1 cellular context compared by ENCODE assay signal in genomic region chr5:136141561-136141960, GRCh38.
TF ChIP-seq lines count a peak whose summit lies in the region.

No MANE protein-coding gene starts in this region.

TF ChIP-seq in GM12878, 131 proteins besides CTCF, POLR2A, EP300 and RAD21 (continued from another document):
- TF ChIP-seq ZBTB40 (IDR thresholded peaks at IDR 0.05; ENCODE audit: borderline replicate concordance) (no peak), SPI1 (IDR thresholded peaks at IDR 0.05; ENCODE audit: borderline replicate concordance, insufficient read depth, low read depth, low read length) (no peak), GATAD2B (conservative IDR thresholded peaks at IDR 0.05; ENCODE audit: low read depth) (no peak), ZNF217 (IDR thresholded peaks at IDR 0.05) (peak; percentile 71; the same call in 1 of the 2 replicates), KLF5 (IDR thresholded peaks at IDR 0.05; ENCODE audit: partially characterized antibody) (no peak), RCOR1 (conservative IDR thresholded peaks at IDR 0.05; ENCODE audit: low read depth, low read length) (0 out of 2 replicates have a peak, but pooled peaks have one; percentile 32), ESRRA (IDR thresholded peaks at IDR 0.05; ENCODE audit: low read length) (no peak), GABPA (IDR thresholded peaks at IDR 0.05; ENCODE audit: low read depth) (0 out of 2 replicates have a peak, but pooled peaks have one; percentile 38), CHD1 (IDR thresholded peaks at IDR 0.05; ENCODE audit: low read depth, low read length) (no peak), CUX1 (IDR thresholded peaks at IDR 0.05; ENCODE audit: insufficient replicate concordance, low read depth, low read length) (no peak), SMARCA5 (IDR thresholded peaks at IDR 0.05) (no peak), ZBED1 (IDR thresholded peaks at IDR 0.05; ENCODE audit: borderline replicate concordance) (no peak), SKIL (IDR thresholded peaks at IDR 0.05; ENCODE audit: low read depth, poor library complexity, severe bottlenecking) (no peak), JUND (IDR thresholded peaks at IDR 0.05; ENCODE audit: low read depth, low read length) (no peak), PBX3 (IDR thresholded peaks at IDR 0.05; ENCODE audit: insufficient replicate concordance, low read depth, low read length) (no peak), CEBPB (IDR thresholded peaks at IDR 0.05; ENCODE audit: borderline replicate concordance in 1 of 2, low read depth in 2 of 2, low read length in 2 of 2) (no peak), NFIC (IDR thresholded peaks at IDR 0.05; ENCODE audit: low read depth, low read length) (peak; percentile 74; the same call in 1 of the 2 replicates), ATF2 (IDR thresholded peaks at IDR 0.05; ENCODE audit: low read length) (peak; percentile 56), SMAD1 (IDR thresholded peaks at IDR 0.05; ENCODE audit: low read depth, partially characterized antibody) (no peak), ASH2L (IDR thresholded peaks at IDR 0.05; ENCODE audit: borderline replicate concordance, low read depth) (no peak), ZSCAN29 (IDR thresholded peaks at IDR 0.05) (no peak), SUPT20H (IDR thresholded peaks at IDR 0.05; ENCODE audit: borderline replicate concordance, control insufficient read depth, low read depth, low read length) (no peak), RUNX3 (IDR thresholded peaks at IDR 0.05; ENCODE audit: low read length) (peak; percentile 84), MEF2A (IDR thresholded peaks at IDR 0.05; ENCODE audit: insufficient read depth, low read depth, low read length) (no peak), MAX (IDR thresholded peaks at IDR 0.05; ENCODE audit: low read depth, low read length) (no peak), BCL11A (IDR thresholded peaks at IDR 0.05; ENCODE audit: low read depth, low read length) (no peak), ZNF274 (IDR thresholded peaks at IDR 0.05; ENCODE audit: insufficient read depth, insufficient read length) (no peak), BACH1 (IDR thresholded peaks at IDR 0.05; ENCODE audit: borderline replicate concordance) (peak; percentile 7; the same call in 1 of the 2 replicates)
